ENCODE assay signal across 9 cellular contexts in the genomic region with DNA sequence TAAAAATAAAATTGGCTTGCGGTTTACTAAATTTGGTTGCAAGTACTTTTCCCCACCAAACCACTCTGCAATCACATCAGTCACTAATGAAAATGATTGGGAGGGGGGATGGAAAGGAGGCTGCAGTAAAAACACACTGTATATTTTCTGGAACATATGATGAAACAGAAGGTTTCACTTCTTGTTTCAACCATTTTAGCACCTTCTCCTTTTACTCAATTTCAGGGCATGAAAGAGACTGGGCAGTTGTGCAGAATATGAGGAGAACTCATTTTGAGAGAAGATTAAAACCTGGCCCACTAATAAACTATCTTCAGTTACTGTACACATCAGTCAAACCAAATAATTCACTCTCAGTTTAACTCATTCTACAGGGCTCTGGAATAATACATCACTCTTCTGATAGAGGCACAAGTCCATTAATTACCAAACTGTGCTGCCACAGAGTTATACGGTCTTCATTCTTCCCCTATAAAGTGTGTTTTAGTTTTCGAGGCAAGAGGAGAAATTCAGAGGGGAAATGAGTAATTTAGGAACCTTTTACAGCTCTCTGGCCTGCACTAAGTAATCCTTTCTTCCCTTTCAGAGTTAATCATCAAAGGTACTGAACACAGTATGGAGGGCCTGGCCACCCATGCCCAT. TPM values are rescaled to one million over a fixed set of nuclear protein-coding genes. Genes with fewer than 3 reads are reported as not detected.
DNase-seq lines count a peak whose midpoint lies in the region; ATAC-seq lines count a peak whose summit lies in the region.
"Had no signal": no experiment of that assay in that cellular context is flagged by ENCODE, and none has a peak within 500 bp of the region (broad histone marks: within the 10 kb centered on the region; RNA-seq: fewer than 3 reads in every experiment).

No MANE protein-coding gene starts in this region.

- no peaks in the 10 kb centered on the region for H3K9me3 Mint-ChIP-seq in CD4-positive, CD25-positive, alpha-beta regulatory T cell
- no peaks in the 10 kb centered on the region for H3K9me3 Mint-ChIP-seq in activated naive CD8-positive, alpha-beta T cell treated with anti-CD3 and anti-CD28 coated beads, Interleukin-2, amount 10 ng/mL, durations not matched to agents 7 days and 5 days
- H3K9me3 Mint-ChIP-seq: nephron had no signal

- H3K4me3 Mint-ChIP-seq in CD4-positive, CD25-positive, alpha-beta regulatory T cell: peak overlapping the region in 2 of 4 donors; percentile 1 to 21
- H3K4me3 Mint-ChIP-seq in activated naive CD8-positive, alpha-beta T cell treated with anti-CD3 and anti-CD28 coated beads, Interleukin-2, amount 10 ng/mL, durations not matched to agents 7 days and 5 days: no peak overlapping the region
- H3K4me3 Mint-ChIP-seq: nephron had no signal

- DNase-seq in CD4-positive, CD25-positive, alpha-beta regulatory T cell: peak in 1 of 3 donors; percentile 28
- DNase-seq in activated naive CD8-positive, alpha-beta T cell treated with anti-CD3 and anti-CD28 coated beads, Interleukin-2, amount 10 ng/mL, durations not matched to agents 7 days and 5 days: no peak
- DNase-seq in DMS79 (lab: John Stamatoyannopoulos, UW) (no peak), iPS-NIHi11 (ENCODE audit: low spot score) (no peak), HUDEP-2 (lab: John Stamatoyannopoulos, UW; ENCODE audit: unreplicated experiment in 76 of 76) (no peak), DMS53 treated with DMSO at 0.1 percent for 48 hours (lab: John Stamatoyannopoulos, UW; ENCODE audit: unreplicated experiment) (no peak)

- peak overlapping the region; percentile 47 for H3K27ac ChIP-seq in CD4-positive, CD25-positive, alpha-beta regulatory T cell (ENCODE audit: insufficient read depth, low read length, poor library complexity, severe bottlenecking)

- H3K27me3 ChIP-seq in CD4-positive, CD25-positive, alpha-beta regulatory T cell (ENCODE audit: control insufficient read depth, insufficient read depth, low read length): no peaks in the 10 kb centered on the region

- POLR2A ChIA-PET in activated naive CD8-positive, alpha-beta T cell treated with anti-CD3 and anti-CD28 coated beads, Interleukin-2, amount 10 ng/mL, durations not matched to agents 7 days and 5 days (lab: Charles Lee): no interaction called here

- H3K9me3 ChIP-seq in CD4-positive, CD25-positive, alpha-beta regulatory T cell (ENCODE audit: control insufficient read depth in 2 of 2, low read length in 2 of 2): no peaks in the 10 kb centered on the region

- no peaks in the 10 kb centered on the region for H3K36me3 ChIP-seq in CD4-positive, CD25-positive, alpha-beta regulatory T cell (ENCODE audit: control insufficient read depth, insufficient read depth, low read length)

- H3K36me3 Mint-ChIP-seq in CD4-positive, CD25-positive, alpha-beta regulatory T cell: peaks cover 16% of the 10 kb centered on the region
- peaks cover 1% of the 10 kb centered on the region for H3K36me3 Mint-ChIP-seq in activated naive CD8-positive, alpha-beta T cell treated with anti-CD3 and anti-CD28 coated beads, Interleukin-2, amount 10 ng/mL, durations not matched to agents 7 days and 5 days

- peak overlapping the region; percentile 30 to 37 (median 34) for H3K27ac Mint-ChIP-seq in CD4-positive, CD25-positive, alpha-beta regulatory T cell
- no peak overlapping the region for H3K27ac Mint-ChIP-seq in activated naive CD8-positive, alpha-beta T cell treated with anti-CD3 and anti-CD28 coated beads, Interleukin-2, amount 10 ng/mL, durations not matched to agents 7 days and 5 days
- H3K27ac Mint-ChIP-seq: nephron had no signal

- H3K27me3 Mint-ChIP-seq in CD4-positive, CD25-positive, alpha-beta regulatory T cell: no peaks in the 10 kb centered on the region
- H3K27me3 Mint-ChIP-seq in activated naive CD8-positive, alpha-beta T cell treated with anti-CD3 and anti-CD28 coated beads, Interleukin-2, amount 10 ng/mL, durations not matched to agents 7 days and 5 days: no peaks in the 10 kb centered on the region

- peaks cover 42% of the 10 kb centered on the region for H3K4me1 ChIP-seq in CD4-positive, CD25-positive, alpha-beta regulatory T cell (ENCODE audit: control insufficient read depth, insufficient read depth, low read length, poor library complexity, severe bottlenecking)

- peaks cover 29 to 53% (median 50%) of the 10 kb centered on the region in 4 donors for H3K4me1 Mint-ChIP-seq in CD4-positive, CD25-positive, alpha-beta regulatory T cell
- H3K4me1 Mint-ChIP-seq in activated naive CD8-positive, alpha-beta T cell treated with anti-CD3 and anti-CD28 coated beads, Interleukin-2, amount 10 ng/mL, durations not matched to agents 7 days and 5 days: peaks cover 24% of the 10 kb centered on the region

- peak overlapping the region; percentile 34 for H3K4me3 ChIP-seq in CD4-positive, CD25-positive, alpha-beta regulatory T cell (ENCODE audit: low read depth, low read length)

- no peak for ATAC-seq in CD4-positive, CD25-positive, alpha-beta regulatory T cell (ENCODE audit: low read depth in 2 of 2)
- ATAC-seq in GM19395 (IDR thresholded peaks at IDR 0.05; ENCODE audit: unreplicated experiment): peak; percentile 87
- ATAC-seq in HG03280 (IDR thresholded peaks at IDR 0.05; ENCODE audit: unreplicated experiment): peak; percentile 73
- ATAC-seq in activated naive CD8-positive, alpha-beta T cell treated with anti-CD3 and anti-CD28 coated beads, Interleukin-2, amount 10 ng/mL, durations not matched to agents 7 days and 5 days (ENCODE audit: low read depth): peak; percentile 42

RNA-seq across cellular contexts. Expression of a gene that starts 25.5 kb away (rescaled TPM):
- 30.7 TPM for total RNA-seq in CD4-positive, CD25-positive, alpha-beta regulatory T cell
- polyA plus RNA-seq in CD4-positive, CD25-positive, alpha-beta regulatory T cell: 10 to 100 TPM in 1 of 4 donors, 1 to 10 TPM in 3; 6.4 to 13.3 (median 7.5) TPM
- 1 to 10 TPM; 4.4 to 4.7 TPM for total RNA-seq in activated naive CD8-positive, alpha-beta T cell treated with anti-CD3 and anti-CD28 coated beads, Interleukin-2, amount 10 ng/mL, durations not matched to agents 7 days and 5 days

Comparison
In these comparisons a context has a peak if more than half of its experiments do, and no peak if none do; other contexts are left out.
1. ATAC-seq: peak in GM19395 (single experiment), HG03280 (single experiment) and activated naive CD8-positive, alpha-beta T cell treated with anti-CD3 and anti-CD28 coated beads, Interleukin-2, amount 10 ng/mL, durations not matched to agents 7 days and 5 days (single experiment); none in CD4-positive, CD25-positive, alpha-beta regulatory T cell (0 of 2).